10 cellular contexts compared by ENCODE assay signal in genomic region chr1:34315974-34316373, GRCh38.
"Had no signal": no experiment of that assay in that cellular context is flagged by ENCODE, and none has a peak within 500 bp of the region (broad histone marks: within the 10 kb centered on the region; RNA-seq: fewer than 3 reads in every experiment).

No MANE protein-coding gene starts in this region.

- H3K4me1 ChIP-seq: HAP-1 had no signal

- ATAC-seq: GM23338, HCT116 had no signal

- H3K9me3 ChIP-seq: HAP-1 had no signal

- DNase-seq: GOT3, H7, H9, HCEC 1CT, HFFc6 had no signal

- H3K4me2 ChIP-seq: GM23338 had no signal

- FAIRE-seq: H1, H54 had no signal

- H2AFZ ChIP-seq: GM23338 had no signal

- H3K4me3 ChIP-seq: GM23338, HAP-1 had no signal

- H3K36me3 ChIP-seq: HAP-1 had no signal
